In the genomic region with DNA sequence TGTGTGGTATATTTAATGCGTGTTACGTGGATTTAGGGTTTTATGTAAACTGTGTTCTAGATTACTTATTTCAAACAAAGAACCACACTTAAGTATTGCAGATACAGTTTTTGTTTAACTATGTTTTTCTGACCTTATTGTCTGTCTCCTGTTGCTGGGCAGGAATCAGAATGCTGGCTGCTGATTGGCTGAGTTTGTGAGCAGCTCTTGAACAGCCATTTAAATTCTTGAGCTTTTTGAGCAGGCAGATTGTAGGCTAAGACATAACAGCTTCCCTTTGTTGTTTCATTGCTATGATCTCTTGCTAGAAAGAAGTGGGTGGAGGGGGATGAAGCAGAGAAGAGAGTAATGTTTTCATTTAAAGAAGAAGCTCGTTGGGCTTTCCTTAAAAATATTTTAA, we compare ENCODE assay signal across 8 cellular contexts. TPM values are rescaled to one million over a fixed set of nuclear protein-coding genes. Genes with fewer than 3 reads are reported as not detected.
A peak's percentile ranks its signal among the peaks of the same experiment; 100 is the strongest.
DNase-seq lines count a peak whose midpoint lies in the region; ATAC-seq, FAIRE-seq and TF ChIP-seq lines count a peak whose summit lies in the region.

No MANE protein-coding gene starts in this region.

- WGBS in H1 (ENCODE audit: extremely low coverage in 1 of 2, insufficient coverage in 1 of 2, insufficient read length in 1 of 2, insufficient replicate concordance in 2 of 2, low coverage in 1 of 2, low lambda C conversion rate in 2 of 2, missing lambda C conversion rate in 1 of 2), 2 experiments = 27% methylated on average over 3 of the region's 3 CpGs; no CpG with 5 or more reads in 1 of the 2 experiments

- TF ChIP-seq CTCF in LNCaP clone FGC (IDR thresholded peaks at IDR 0.05; ENCODE audit: control insufficient read depth, extremely low read depth, insufficient read depth) = no peak
- no peak for TF ChIP-seq CTCF in activated CD8-positive, alpha-beta T cell treated with anti-CD3 and anti-CD28 coated beads for 36 hours (IDR thresholded peaks at IDR 0.05)
- TF ChIP-seq CTCF in H1 (IDR thresholded peaks at IDR 0.05; ENCODE audit: control extremely low read depth in 1 of 3, insufficient read depth in 1 of 3, low read depth in 1 of 3, low read length in 3 of 3) = no peak

- H3K4ac ChIP-seq in H1 (replicated peaks; ENCODE audit: insufficient read length, low read depth, low read length) = no peak overlapping the region

- H2BK20ac ChIP-seq in H1 (ENCODE audit: low read length) = no peak overlapping the region

- H4K5ac ChIP-seq in H1 (ENCODE audit: insufficient read length, low read depth, low read length) = peak overlapping the region; percentile 93

- H3K23me2 ChIP-seq in H1 (ENCODE audit: low read depth, low read length) = no peaks in the 10 kb centered on the region

- TF ChIP-seq RAD21 in H1 (IDR thresholded peaks at IDR 0.05 in 1 of 2, conservative IDR thresholded peaks at IDR 0.05 in 1 of 2; ENCODE audit: low read depth in 2 of 2, low read length in 2 of 2) = no peak

- no peak for TF ChIP-seq EP300 in H1 (IDR thresholded peaks at IDR 0.05; ENCODE audit: borderline replicate concordance in 1 of 2, low read depth in 2 of 2, low read length in 2 of 2)

- H3K79me1 ChIP-seq in H1 (ENCODE audit: low read depth, low read length) = 0 out of 2 replicates have a peak, but pooled peaks cover 3% of the 10 kb centered on the region

- H2BK12ac ChIP-seq in H1 (ENCODE audit: low read depth, low read length) = no peak overlapping the region

- no peak overlapping the region for H4K8ac ChIP-seq in H1 (ENCODE audit: extremely low read depth, insufficient read depth, low read length)

- peak; percentile 99 for FAIRE-seq in H1 (lab: Jason Lieb, UNC)

- peaks cover 25 to 100% of the 10 kb centered on the region in 2 experiments; a peak in 3 of 4 replicates for H3K79me2 ChIP-seq in H1 (ENCODE audit: control insufficient read depth in 1 of 2, insufficient read depth in 2 of 2, low read length in 2 of 2)

- H3K56ac ChIP-seq in H1 (replicated peaks; ENCODE audit: insufficient read length, low read depth, low read length) = peak overlapping the region; percentile 39

- POLR2A ChIA-PET in CD8-positive, alpha-beta memory T cell (lab: Charles Lee) = interaction anchor here (0.5 to 2.7 kb wide), 8 partner anchors 16 to 545 kb away, joined by 3 to 47 read pairs (median 4); partner anchors contain the start of gene ATF7IP
- POLR2A ChIA-PET in activated CD8-positive, alpha-beta T cell treated with anti-CD3 and anti-CD28 coated beads for 36 hours (lab: Charles Lee) = interaction anchor here (0.6 to 1.6 kb wide), 4 partner anchors 24 to 354 kb away, joined by 3 to 4 read pairs (median 4); a partner anchor contains a TSS
- POLR2A ChIA-PET in H1 (lab: Charles Lee; ENCODE audit: partially characterized antibody) = interaction anchor here (0.7 to 2.1 kb wide), 5 partner anchors 46 to 159 kb away, joined by 3 to 13 read pairs (median 3); partner anchors contain the start of gene ATF7IP

- no peak overlapping the region for H3K23ac ChIP-seq in H1 (ENCODE audit: insufficient read length)

- no peak overlapping the region for H2AFZ ChIP-seq in H1 (ENCODE audit: low read length)

- H2BK15ac ChIP-seq in H1 (ENCODE audit: low read length) = no peak overlapping the region

- peak; percentile 82 for ATAC-seq in activated CD8-positive, alpha-beta T cell treated with anti-CD3 and anti-CD28 coated beads for 36 hours

- H3K14ac ChIP-seq in H1 (ENCODE audit: insufficient read length) = no peak overlapping the region

- peaks cover 63% of the 10 kb centered on the region for H3K4me1 ChIP-seq in CD8-positive, alpha-beta memory T cell (ENCODE audit: insufficient read depth, low read length)
- peaks cover 0 to 12% (median 4%) of the 10 kb centered on the region in 4 experiments; a peak in 2 of 7 replicates for H3K4me1 ChIP-seq in H1 (replicated peaks in 1 of 4; ENCODE audit: control insufficient read depth in 3 of 4, insufficient read depth in 4 of 4, low read length in 3 of 4)

- no peak overlapping the region for H2AK5ac ChIP-seq in H1 (ENCODE audit: low read depth, low read length)

- H3K36me3 Mint-ChIP-seq in CD8-positive, alpha-beta memory T cell = peaks cover 13 to 32% (median 19%) of the 10 kb centered on the region in 3 donors
- peaks cover 47% of the 10 kb centered on the region for H3K36me3 Mint-ChIP-seq in activated CD8-positive, alpha-beta T cell treated with anti-CD3 and anti-CD28 coated beads for 36 hours (ENCODE audit: low read depth)

- no peak for TF ChIP-seq POLR2A in H1 (IDR thresholded peaks at IDR 0.05; ENCODE audit: control extremely low read depth in 1 of 2, low read depth in 2 of 2, low read length in 2 of 2)

- H4K20me1 ChIP-seq in H1 (replicated peaks in 1 of 2; ENCODE audit: control insufficient read depth in 1 of 2, insufficient read depth in 2 of 2, low read length in 2 of 2) = peaks cover 6% of the 10 kb centered on the region in 2 experiments

- no peak overlapping the region for H2BK120ac ChIP-seq in H1 (replicated peaks; ENCODE audit: low read depth, low read length)

- H3K4me1 Mint-ChIP-seq in CD8-positive, alpha-beta memory T cell = peaks cover 65 to 88% (median 84%) of the 10 kb centered on the region in 3 donors
- H3K4me1 Mint-ChIP-seq in activated CD8-positive, alpha-beta T cell treated with anti-CD3 and anti-CD28 coated beads for 36 hours (ENCODE audit: low read depth) = peaks cover 59% of the 10 kb centered on the region

- H3K9ac ChIP-seq in H1 (replicated peaks in 1 of 4; ENCODE audit: extremely low read depth in 1 of 4, low read depth in 3 of 4, low read length in 3 of 4) = no peak overlapping the region

- intact Hi-C loops in activated CD8-positive, alpha-beta T cell treated with anti-CD3 and anti-CD28 coated beads for 36 hours (cut with micrococcal nuclease) = loop anchor here (2.0 to 5.0 kb wide), 3 partner anchors 51 to 180 kb away; no protein-coding TSS in a partner anchor

- peak overlapping the region; percentile 23 to 97 (median 89) for H3K27ac Mint-ChIP-seq in CD8-positive, alpha-beta memory T cell
- peak overlapping the region; percentile 91 for H3K27ac Mint-ChIP-seq in activated CD8-positive, alpha-beta T cell treated with anti-CD3 and anti-CD28 coated beads for 36 hours

- H3K4me2 ChIP-seq in H1 (ENCODE audit: insufficient read depth in 1 of 2, low read depth in 2 of 2, low read length in 2 of 2) = peak overlapping the region; percentile 30 to 46

- no peaks in the 10 kb centered on the region for H3K27me3 Mint-ChIP-seq in CD8-positive, alpha-beta memory T cell
- no peaks in the 10 kb centered on the region for H3K27me3 Mint-ChIP-seq in activated CD8-positive, alpha-beta T cell treated with anti-CD3 and anti-CD28 coated beads for 36 hours

- DNase-seq in CD8-positive, alpha-beta memory T cell = peak; percentile 51 to 85 (median 69)
- peak; percentile 66 for DNase-seq in LNCaP clone FGC (ENCODE audit: low read depth)
- peak; percentile 90 for DNase-seq in activated CD8-positive, alpha-beta T cell treated with anti-CD3 and anti-CD28 coated beads for 36 hours
- DNase-seq in H1 (ENCODE audit: low read depth in 1 of 2, low spot score in 2 of 2) = peak; percentile 64 to 72
- DNase-seq in lung microvascular endothelial cell (ENCODE audit: low read depth in 2 of 2) = peak; percentile 84 to 95
- DNase-seq in stimulated activated CD4-positive, alpha-beta T cell treated with anti-CD3 and anti-CD28 coated beads, TNF-alpha, amount 100 ng/mL, for 48 hours (ENCODE audit: low read depth in 3 of 3) = peak; percentile 36 to 53 (median 45)
- no peak for DNase-seq in NOMO-1 treated with DMSO at 0.1 percent for 48 hours (lab: John Stamatoyannopoulos, UW; ENCODE audit: unreplicated experiment)
- no peak for DNase-seq in NCI-H446 treated with DMSO at 0.1 percent for 48 hours (lab: John Stamatoyannopoulos, UW)

- no peak overlapping the region for H4K91ac ChIP-seq in H1 (replicated peaks; ENCODE audit: insufficient read length, low read length)

- H3K4me3 Mint-ChIP-seq in CD8-positive, alpha-beta memory T cell = peak overlapping the region; percentile 50 to 88 (median 85)
- peak overlapping the region; percentile 63 for H3K4me3 Mint-ChIP-seq in activated CD8-positive, alpha-beta T cell treated with anti-CD3 and anti-CD28 coated beads for 36 hours

- no peaks in the 10 kb centered on the region for H3K27me3 ChIP-seq in CD8-positive, alpha-beta memory T cell (ENCODE audit: insufficient read depth, low read length, poor library complexity, severe bottlenecking)
- H3K27me3 ChIP-seq in H1 (replicated peaks in 1 of 4; ENCODE audit: control insufficient read depth in 3 of 4, extremely low read depth in 1 of 4, insufficient read depth in 3 of 4, low read length in 3 of 4) = no peaks in the 10 kb centered on the region

- H3K9me3 ChIP-seq in CD8-positive, alpha-beta memory T cell (ENCODE audit: low read length) = peaks cover 5% of the 10 kb centered on the region
- H3K9me3 ChIP-seq in H1 (ENCODE audit: insufficient read depth in 2 of 2, low read depth in 1 of 2, low read length in 1 of 2) = 0 out of 4 replicates have a peak, but pooled peaks cover 0 to 3% of the 10 kb centered on the region in 2 experiments

- H3K4me3 ChIP-seq in CD8-positive, alpha-beta memory T cell (ENCODE audit: low read length) = no peak overlapping the region
- no peak overlapping the region; the same call in 1 of the 2 replicates for H3K4me3 ChIP-seq in LNCaP clone FGC (ENCODE audit: low read depth, low read length)
- peak overlapping the region in 1 of 4 experiments; percentile 36; a peak in 1 of 8 replicates for H3K4me3 ChIP-seq in H1 (ENCODE audit: extremely low read depth in 1 of 4, insufficient read depth in 2 of 4, low read depth in 3 of 4, low read length in 4 of 4)

- H3K36me3 ChIP-seq in CD8-positive, alpha-beta memory T cell (ENCODE audit: insufficient read depth, low read length) = peaks cover 4% of the 10 kb centered on the region
- H3K36me3 ChIP-seq in H1 (ENCODE audit: control insufficient read depth in 2 of 4, insufficient read depth in 4 of 4, low read length in 3 of 4) = peaks cover 0 to 6% (median 1%) of the 10 kb centered on the region in 4 experiments; a peak in 3 of 8 replicates

- no peak overlapping the region for H3K27ac ChIP-seq in CD8-positive, alpha-beta memory T cell (ENCODE audit: low read depth, low read length)
- H3K27ac ChIP-seq in H1 (ENCODE audit: low read depth, low read length) = peak overlapping the region; percentile 32; the same call in 1 of the 2 replicates

- peaks cover 2 to 11% (median 7%) of the 10 kb centered on the region in 5 donors for H3K9me3 Mint-ChIP-seq in CD8-positive, alpha-beta memory T cell
- peaks cover 22% of the 10 kb centered on the region for H3K9me3 Mint-ChIP-seq in activated CD8-positive, alpha-beta T cell treated with anti-CD3 and anti-CD28 coated beads for 36 hours

- CTCF ChIA-PET in CD8-positive, alpha-beta memory T cell (lab: Charles Lee) = interaction anchor here (0.7 to 1.5 kb wide), 11 partner anchors 15 to 179 kb away, joined by 3 to 17 read pairs (median 4); partner anchors contain the start of gene ATF7IP
- CTCF ChIA-PET in activated CD8-positive, alpha-beta T cell treated with anti-CD3 and anti-CD28 coated beads for 36 hours (lab: Charles Lee) = interaction anchor here (0.8 to 3.0 kb wide), 13 partner anchors 10 to 232 kb away, joined by 3 to 22 read pairs (median 5); partner anchors contain the start of gene ATF7IP
- CTCF ChIA-PET in H1 (lab: Charles Lee; ENCODE audit: partially characterized antibody) = interaction anchor here (1.2 to 2.9 kb wide), 2 partner anchors 31 to 37 kb away, joined by 3 to 18 read pairs; no protein-coding TSS in a partner anchor

- H3K18ac ChIP-seq in H1 (ENCODE audit: extremely low read depth, low read length) = no peak overlapping the region; the same call in 1 of the 2 replicates

- no peak overlapping the region for H2BK5ac ChIP-seq in H1 (ENCODE audit: low read depth, low read length)

RNA-seq across cellular contexts. Expression of gene ATF7IP, which starts 52.2 kb away (rescaled TPM):
- total RNA-seq in CD8-positive, alpha-beta memory T cell = 10 to 100 TPM; 84.4 to 94.4 TPM
- polyA plus RNA-seq in CD8-positive, alpha-beta memory T cell = 80.6 TPM
- 100 to 1,000 TPM; 101 to 107 TPM for total RNA-seq in activated CD8-positive, alpha-beta T cell treated with anti-CD3 and anti-CD28 coated beads for 36 hours
- 148 and 149 TPM in 2 replicates for total RNA-seq in H1 (2021; fragmentation: NEBNext Ultra II Directional; extraction: Animal tissue kit (Norgen Biotek cat#: 25700))
- 34.2 and 47.1 TPM in 2 replicates for polyA plus RNA-seq in H1 (2011; rRNA removed)
- 30.2 TPM for polyA plus RNA-seq in H1 (2011; cell fraction: cytosol; rRNA removed)
- polyA plus RNA-seq in H1 (2011; cell fraction: nucleus; rRNA removed) = 58.7 TPM
- polyA plus RNA-seq in H1 (2012, experiment 1 of 2) = 30.0 to 46.2 TPM (median 35.6 TPM) in 4 replicates
- polyA plus RNA-seq in H1 (2012, experiment 2 of 2) = 1.7 TPM
- 38.2 TPM for polyA plus RNA-seq in H1 (2013, experiment 1 of 2)
- polyA plus RNA-seq in H1 (2013, experiment 2 of 2) = 37.4 TPM
- 118 and 132 TPM in 2 replicates for polyA minus RNA-seq in H1 (2011; rRNA and poly(A)+ RNA removed)
- polyA minus RNA-seq in H1 (2011; cell fraction: cytosol; rRNA and poly(A)+ RNA removed) = 81.7 TPM
- 149 TPM for polyA minus RNA-seq in H1 (2011; cell fraction: nucleus; rRNA and poly(A)+ RNA removed)
- total RNA-seq in lung microvascular endothelial cell = 14.6 and 15.9 TPM in 2 replicates

Comparison
In these comparisons a context has a peak if more than half of its experiments do, and no peak if none do; other contexts are left out.
1. DNase-seq: peak in CD8-positive, alpha-beta memory T cell (5 of 5), LNCaP clone FGC (single experiment), activated CD8-positive, alpha-beta T cell treated with anti-CD3 and anti-CD28 coated beads for 36 hours (single experiment), H1 (2 of 2), lung microvascular endothelial cell (2 of 2) and stimulated activated CD4-positive, alpha-beta T cell treated with anti-CD3 and anti-CD28 coated beads, TNF-alpha, amount 100 ng/mL, for 48 hours (3 of 3); none in NOMO-1 treated with DMSO at 0.1 percent for 48 hours (single experiment) and NCI-H446 treated with DMSO at 0.1 percent for 48 hours (single experiment).